In genomic region chr3:194486540-194487288, GRCh38 we compare ENCODE assay signal across 1 cellular context.
TF ChIP-seq lines count a peak whose summit lies in the region.

ATP13A3 (minus strand) TSS chr3:194487002; CDS start chr3:194462190, 24,812 bp downstream.

TF ChIP-seq in HepG2, 621 proteins besides CTCF, POLR2A, EP300 and RAD21 (continued from another document and continues in another):
- TF ChIP-seq ZBTB25 (CRISPR knock-in tag; IDR thresholded peaks at IDR 0.05) (no peak), ZNF20 (CRISPR knock-in tag; IDR thresholded peaks at IDR 0.05) (no peak), RFX1 (IDR thresholded peaks at IDR 0.05) (no peak), NR2F2 (IDR thresholded peaks at IDR 0.05; ENCODE audit: borderline replicate concordance, low read depth) (no peak; the same call in 1 of the 2 replicates), NR2F6 (IDR thresholded peaks at IDR 0.05) (no peak), NR2F6 (CRISPR knock-in tag; IDR thresholded peaks at IDR 0.05) (no peak), GTF3A (CRISPR knock-in tag; conservative IDR thresholded peaks at IDR 0.05) (no peak), NFKB2 (CRISPR knock-in tag; IDR thresholded peaks at IDR 0.05; ENCODE audit: borderline replicate concordance) (no peak), ZNF576 (CRISPR knock-in tag; IDR thresholded peaks at IDR 0.05) (no peak), ZNF441 (CRISPR knock-in tag; IDR thresholded peaks at IDR 0.05; ENCODE audit: borderline replicate concordance) (no peak), ZSCAN31 (CRISPR knock-in tag; IDR thresholded peaks at IDR 0.05; ENCODE audit: low read depth) (no peak), NR1H2 (CRISPR knock-in tag; IDR thresholded peaks at IDR 0.05; ENCODE audit: borderline replicate concordance, low read depth) (no peak), MED1 (CRISPR knock-in tag; IDR thresholded peaks at IDR 0.05) (peak; percentile 31; the same call in 1 of the 2 replicates), SIN3A (IDR thresholded peaks at IDR 0.05; ENCODE audit: borderline replicate concordance, low read depth, low read length) (peak; percentile 40; the same call in 1 of the 2 replicates), PREB (CRISPR knock-in tag; IDR thresholded peaks at IDR 0.05) (no peak), SP2 (CRISPR knock-in tag; IDR thresholded peaks at IDR 0.05) (no peak), FOXJ3 (CRISPR knock-in tag; IDR thresholded peaks at IDR 0.05; ENCODE audit: borderline replicate concordance) (no peak), DDIT3 (CRISPR knock-in tag; IDR thresholded peaks at IDR 0.05) (no peak), PATZ1 (CRISPR knock-in tag; IDR thresholded peaks at IDR 0.05) (peak; percentile 98), MIER3 (CRISPR knock-in tag; IDR thresholded peaks at IDR 0.05; ENCODE audit: borderline replicate concordance) (no peak), ZNF549 (CRISPR knock-in tag; IDR thresholded peaks at IDR 0.05) (no peak), ZMYM2 (CRISPR knock-in tag; IDR thresholded peaks at IDR 0.05) (no peak), SSRP1 (CRISPR knock-in tag; IDR thresholded peaks at IDR 0.05) (no peak), HDAC6 (IDR thresholded peaks at IDR 0.05; ENCODE audit: low read depth, low read length) (no peak), ZNF331 (CRISPR knock-in tag; IDR thresholded peaks at IDR 0.05) (peak; percentile 63; the same call in 1 of the 2 replicates), NCOA1 (CRISPR knock-in tag; IDR thresholded peaks at IDR 0.05) (no peak), TFAP4 (IDR thresholded peaks at IDR 0.05; ENCODE audit: borderline replicate concordance, low read depth) (no peak), ZNF569 (CRISPR knock-in tag; IDR thresholded peaks at IDR 0.05; ENCODE audit: borderline replicate concordance) (no peak), ZNF704 (CRISPR knock-in tag; IDR thresholded peaks at IDR 0.05; ENCODE audit: borderline replicate concordance) (no peak), ZNF879 (CRISPR knock-in tag; IDR thresholded peaks at IDR 0.05) (no peak), TSC22D2 (CRISPR knock-in tag; IDR thresholded peaks at IDR 0.05; ENCODE audit: borderline replicate concordance) (no peak), RARA (CRISPR knock-in tag; IDR thresholded peaks at IDR 0.05) (0 out of 2 replicates have a peak, but pooled peaks have one; percentile 25), ARID3A (IDR thresholded peaks at IDR 0.05; ENCODE audit: low read depth, low read length) (no peak), ZNF414 (CRISPR knock-in tag; IDR thresholded peaks at IDR 0.05) (no peak), KLF13 (CRISPR knock-in tag; IDR thresholded peaks at IDR 0.05) (no peak), ZNF224 (CRISPR knock-in tag; IDR thresholded peaks at IDR 0.05) (no peak), ZNF773 (CRISPR knock-in tag; IDR thresholded peaks at IDR 0.05; ENCODE audit: borderline replicate concordance) (no peak), PHB2 (IDR thresholded peaks at IDR 0.05; ENCODE audit: partially characterized antibody) (no peak), ZNF251 (CRISPR knock-in tag; IDR thresholded peaks at IDR 0.05) (no peak), NPAS2 (CRISPR knock-in tag; IDR thresholded peaks at IDR 0.05; ENCODE audit: borderline replicate concordance) (no peak), NCOA2 (CRISPR knock-in tag; IDR thresholded peaks at IDR 0.05) (no peak), ERF (CRISPR knock-in tag; IDR thresholded peaks at IDR 0.05) (0 out of 2 replicates have a peak, but pooled peaks have one; percentile 34), TIGD3 (CRISPR knock-in tag; IDR thresholded peaks at IDR 0.05; ENCODE audit: borderline replicate concordance) (no peak), ZFP1 (CRISPR knock-in tag; IDR thresholded peaks at IDR 0.05) (no peak), MXD3 (CRISPR knock-in tag; IDR thresholded peaks at IDR 0.05) (peak; percentile 47), ZFYVE20 (CRISPR knock-in tag; IDR thresholded peaks at IDR 0.05; ENCODE audit: borderline replicate concordance, low read depth) (no peak), ZBTB46 (CRISPR knock-in tag; IDR thresholded peaks at IDR 0.05; ENCODE audit: borderline replicate concordance) (no peak), PAX8 (CRISPR knock-in tag; IDR thresholded peaks at IDR 0.05; ENCODE audit: borderline replicate concordance) (no peak), ZNF780A (CRISPR knock-in tag; IDR thresholded peaks at IDR 0.05) (no peak), AGO2 (optimal IDR thresholded peaks at IDR 0.05; ENCODE audit: low read depth, low read length) (no peak), USF2 (IDR thresholded peaks at IDR 0.05; ENCODE audit: low read depth, low read length) (peak; percentile 36), USF2 (CRISPR knock-in tag; IDR thresholded peaks at IDR 0.05; ENCODE audit: borderline replicate concordance) (no peak; the same call in 1 of the 2 replicates), ZNF275 (CRISPR knock-in tag; IDR thresholded peaks at IDR 0.05; ENCODE audit: borderline replicate concordance) (no peak), ZNF292 (CRISPR knock-in tag; IDR thresholded peaks at IDR 0.05; ENCODE audit: borderline replicate concordance, low read depth) (no peak)
